1 cellular context compared by ENCODE assay signal in the genomic region with DNA sequence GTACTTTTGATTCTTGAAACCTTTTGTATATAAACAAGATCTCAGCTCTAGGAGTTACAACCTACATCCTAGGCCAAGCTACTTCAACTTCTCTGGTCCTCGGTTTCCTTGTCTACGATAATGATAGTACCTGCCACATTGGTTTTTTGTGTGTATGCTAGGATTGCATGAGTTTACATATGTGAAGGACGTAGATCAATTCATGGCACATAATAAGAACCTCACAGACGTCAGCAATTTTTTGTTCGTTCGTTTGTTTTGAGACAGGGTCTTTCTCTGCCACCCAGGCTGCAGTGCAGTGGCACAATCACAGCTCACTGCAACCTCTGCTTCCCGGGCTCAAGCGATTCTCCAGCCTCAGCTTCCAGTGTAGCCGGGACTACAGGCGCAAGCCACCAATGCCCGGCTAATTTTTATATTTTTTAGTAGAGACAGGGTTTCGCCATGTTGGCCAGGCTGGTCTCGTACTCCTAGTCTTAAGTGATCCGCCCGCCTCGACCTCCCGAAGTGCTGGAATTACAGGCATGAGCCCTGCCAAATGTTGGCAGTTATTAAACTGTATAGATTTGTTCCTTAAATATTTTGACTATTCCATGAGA.
TF ChIP-seq lines count a peak whose summit lies in the region.

No MANE protein-coding gene starts in this region.

TF ChIP-seq in HCT116, 20 proteins besides CTCF, POLR2A, EP300 and RAD21 (continued from another document):
- TF ChIP-seq ZBTB33 (IDR thresholded peaks at IDR 0.05; ENCODE audit: extremely low read depth, insufficient replicate concordance, low read length) (no peak), ZNF274 (IDR thresholded peaks at IDR 0.05; ENCODE audit: low read depth, low read length) (no peak), EZH2phosphoT487 (IDR thresholded peaks at IDR 0.05; ENCODE audit: borderline replicate concordance) (no peak), JUND (IDR thresholded peaks at IDR 0.05) (no peak), TCF7L2 (IDR thresholded peaks at IDR 0.05; ENCODE audit: borderline replicate concordance, extremely low read depth, insufficient read depth, insufficient read length) (no peak), ELF1 (IDR thresholded peaks at IDR 0.05; ENCODE audit: borderline replicate concordance, low read depth) (no peak), ATF3 (IDR thresholded peaks at IDR 0.05) (no peak), MAX (IDR thresholded peaks at IDR 0.05) (no peak), EZH2 (IDR thresholded peaks at IDR 0.05) (no peak)
TF ChIP-seq in HCT116: peak in this region for 0.
